30 cellular contexts compared by ENCODE assay signal in genomic region chr3:133563186-133563591, GRCh38. TPM values are rescaled to one million over a fixed set of nuclear protein-coding genes. Genes with fewer than 3 reads are reported as not detected.
A peak's percentile ranks its signal among the peaks of the same experiment; 100 is the strongest.
DNase-seq lines count a peak whose midpoint lies in the region; ATAC-seq and TF ChIP-seq lines count a peak whose summit lies in the region.
"Had no signal": no experiment of that assay in that cellular context is flagged by ENCODE, and none has a peak within 500 bp of the region (broad histone marks: within the 10 kb centered on the region; RNA-seq: fewer than 3 reads in every experiment).

No MANE protein-coding gene starts in this region.

- peaks cover 15% of the 10 kb centered on the region for H3K4me1 ChIP-seq in GM23248 (ENCODE audit: insufficient read depth)
- peaks cover 5% of the 10 kb centered on the region for H3K4me1 ChIP-seq in adipocyte (ENCODE audit: control insufficient read depth, insufficient read depth, low read length)
- H3K4me1 ChIP-seq: sigmoid colon, tibial artery had no signal

- peak overlapping the region; percentile 2 for H3K27ac Mint-ChIP-seq in stimulated activated memory B cell treated with anti-CD40 and anti-IgM and Interleukin-4, amounts not matched to agents 10 μg/mL and 1 μg/mL and 100 μg/mL, for 72 hours
- H3K27ac Mint-ChIP-seq: activated CD8-positive, alpha-beta T cell treated with anti-CD3 and anti-CD28 coated beads, Interleukin-2, amount 10 ng/mL, durations not matched to agents 7 days and 5 days; activated naive CD4-positive, alpha-beta T cell treated with anti-CD3 and anti-CD28 coated beads, Interleukin-2, amount 50 U/mL, for 72 hours; natural killer cell treated with Interleukin-12 subunit alpha and Interleukin-12 subunit beta and Interleukin-15 and Interleukin-18, amount 100 ng/mL, for 72 hours had no signal

- H4K20me1 ChIP-seq in GM23248 (ENCODE audit: insufficient read depth) = no peaks in the 10 kb centered on the region
- H4K20me1 ChIP-seq: BLaER1 had no signal

- H3K36me3 ChIP-seq in GM23248 (ENCODE audit: low read depth) (no peaks in the 10 kb centered on the region), adipocyte (ENCODE audit: control insufficient read depth, insufficient read depth, low read length, severe bottlenecking) (no peaks in the 10 kb centered on the region)
- H3K36me3 ChIP-seq: BLaER1, sigmoid colon, tibial artery had no signal

- H3K4me2 ChIP-seq in GM23248 (ENCODE audit: unreplicated experiment) = peak overlapping the region; percentile 23
- H3K4me2 ChIP-seq: BLaER1, KMS-11 had no signal

- H3K4me3 ChIP-seq in GM23248 (no peak overlapping the region), adipocyte (ENCODE audit: low read length) (no peak overlapping the region), fibroblast of the aortic adventitia (ENCODE audit: low read depth, low read length) (no peak overlapping the region)
- H3K4me3 ChIP-seq: BLaER1, lung, mucosa of descending colon, sigmoid colon, tibial artery had no signal

- H3K9ac ChIP-seq in GM23248 (no peak overlapping the region), adipocyte (ENCODE audit: low read length) (no peak overlapping the region)
- H3K9ac ChIP-seq: BLaER1, KMS-11 had no signal

- peaks cover 12% of the 10 kb centered on the region for H3F3A ChIP-seq in GM23248 (ENCODE audit: insufficient read depth)

- H3K4me1 Mint-ChIP-seq in stimulated activated memory B cell treated with anti-CD40 and anti-IgM and Interleukin-4, amounts not matched to agents 10 μg/mL and 1 μg/mL and 100 μg/mL, for 72 hours = peaks cover 15% of the 10 kb centered on the region

- H3K9me3 Mint-ChIP-seq in stimulated activated memory B cell treated with anti-CD40 and anti-IgM and Interleukin-4, amounts not matched to agents 10 μg/mL and 1 μg/mL and 100 μg/mL, for 72 hours = peaks cover 3% of the 10 kb centered on the region
- H3K9me3 Mint-ChIP-seq: natural killer cell treated with Interleukin-12 subunit alpha and Interleukin-12 subunit beta and Interleukin-15 and Interleukin-18, amount 100 ng/mL, for 72 hours had no signal

- H3K27me3 ChIP-seq in GM23248 (replicated peaks; ENCODE audit: insufficient read depth) (no peaks in the 10 kb centered on the region), adipocyte (replicated peaks; ENCODE audit: control insufficient read depth, insufficient read depth, low read length) (no peaks in the 10 kb centered on the region)
- H3K27me3 ChIP-seq: BLaER1, sigmoid colon, tibial artery had no signal

- H3K79me2 ChIP-seq in GM23248 (ENCODE audit: insufficient read depth) = no peaks in the 10 kb centered on the region

- in situ Hi-C loops in GM23248 (cut with MboI) = no loop called here

- no peak overlapping the region for H3K4me3 Mint-ChIP-seq in stimulated activated memory B cell treated with anti-CD40 and anti-IgM and Interleukin-4, amounts not matched to agents 10 μg/mL and 1 μg/mL and 100 μg/mL, for 72 hours
- H3K4me3 Mint-ChIP-seq: activated CD8-positive, alpha-beta T cell treated with anti-CD3 and anti-CD28 coated beads, Interleukin-2, amount 10 ng/mL, durations not matched to agents 7 days and 5 days; natural killer cell treated with Interleukin-12 subunit alpha and Interleukin-12 subunit beta and Interleukin-15 and Interleukin-18, amount 100 ng/mL, for 72 hours had no signal

- no peak for ATAC-seq in stimulated activated memory B cell treated with anti-CD40 and anti-IgM and Interleukin-4, amounts not matched to agents 10 μg/mL and 1 μg/mL and 100 μg/mL, for 72 hours
- ATAC-seq: activated CD8-positive, alpha-beta T cell treated with anti-CD3 and anti-CD28 coated beads, Interleukin-2, amount 10 ng/mL, durations not matched to agents 7 days and 5 days; activated naive CD4-positive, alpha-beta T cell treated with anti-CD3 and anti-CD28 coated beads, Interleukin-2, amount 50 U/mL, for 72 hours; mucosa of descending colon; natural killer cell treated with Interleukin-12 subunit alpha and Interleukin-12 subunit beta and Interleukin-15 and Interleukin-18, amount 100 ng/mL, for 72 hours; Panc1 had no signal

- peak overlapping the region; percentile 9; the same call in 1 of the 2 replicates for H3K27ac ChIP-seq in GM23248
- H3K27ac ChIP-seq: BLaER1, HL-60, KMS-11, sigmoid colon, tibial artery, VCaP had no signal

- WGBS in GM23248 (ENCODE audit: low coverage in 1 of 2, low lambda C conversion rate in 2 of 2, missing lambda C conversion rate in 2 of 2), 2 experiments = 5 to 12% methylated on average over 5 of the region's 5 CpGs

- no peaks in the 10 kb centered on the region for H3K9me2 ChIP-seq in GM23248 (ENCODE audit: insufficient read depth)

- H3K9me3 ChIP-seq in GM23248 (ENCODE audit: low read depth) (no peaks in the 10 kb centered on the region), adipocyte (ENCODE audit: control insufficient read depth, low read length) (peaks cover 4% of the 10 kb centered on the region)
- H3K9me3 ChIP-seq: mucosa of descending colon, sigmoid colon, tibial artery had no signal

- no peaks in the 10 kb centered on the region for H3K27me3 Mint-ChIP-seq in stimulated activated memory B cell treated with anti-CD40 and anti-IgM and Interleukin-4, amounts not matched to agents 10 μg/mL and 1 μg/mL and 100 μg/mL, for 72 hours

- H3K36me3 Mint-ChIP-seq in stimulated activated memory B cell treated with anti-CD40 and anti-IgM and Interleukin-4, amounts not matched to agents 10 μg/mL and 1 μg/mL and 100 μg/mL, for 72 hours = no peaks in the 10 kb centered on the region
- H3K36me3 Mint-ChIP-seq: natural killer cell treated with Interleukin-12 subunit alpha and Interleukin-12 subunit beta and Interleukin-15 and Interleukin-18, amount 100 ng/mL, for 72 hours had no signal

- H2AFZ ChIP-seq in GM23248 = no peak overlapping the region

- no peak for TF ChIP-seq CTCF in fibroblast of the aortic adventitia (IDR thresholded peaks at IDR 0.05; ENCODE audit: insufficient read depth, low read length)

- DNase-seq in GM23248 (peak; percentile 67), adipocyte (ENCODE audit: low read depth) (peak; percentile 82), fibroblast of the aortic adventitia (ENCODE audit: low read depth) (peak; percentile 54), CD1c-positive myeloid dendritic cell (ENCODE audit: extremely low spot score) (no peak), hypothalamus (lab: John Stamatoyannopoulos, UW) (no peak)
- DNase-seq in activated CD8-positive, alpha-beta memory T cell treated with anti-CD3 and anti-CD28 coated beads for 24 hours = no peak
- DNase-seq: activated CD4-positive, alpha-beta T cell treated with anti-CD3 and anti-CD28 coated beads for 4 hours; activated CD8-positive, alpha-beta T cell treated with anti-CD3 and anti-CD28 coated beads, Interleukin-2, amount 10 ng/mL, durations not matched to agents 7 days and 5 days; anterior cingulate cortex; effector CD4-positive, alpha-beta T cell; GF-D8; mucosa of descending colon; NCI-H1417; NCI-H2081 treated with DMSO at 0.1 percent for 48 hours; NCI-H345; NCI-H69; SHP77 treated with DMSO at 0.1 percent for 48 hours; sigmoid colon; stimulated activated CD4-positive, alpha-beta T cell treated with anti-CD3 and anti-CD28 coated beads, Interleukin-4, amount 100 ng/mL, for 24 hours; T1000; tibial artery had no signal

RNA-seq across cellular contexts. Expression of gene CDV3, which starts 10.3 kb away (rescaled TPM):
- total RNA-seq in GM23248 (2014; rRNA removed; shearing (Covaris generic)) = 155 TPM in 2 replicates
- 37.0 and 41.8 TPM in 2 replicates for polyA plus RNA-seq in GM23248 (2016; fragmentation: Nextera tagmentation; extraction: Ambion mirVana)
- 102 and 127 TPM in 2 replicates for total RNA-seq in fibroblast of the aortic adventitia (ENCODE audit: low replicate concordance)

Comparison
In these comparisons a context has a peak if more than half of its experiments do, and no peak if none do; other contexts are left out.
1. DNase-seq: peak in GM23248 (single experiment), adipocyte (single experiment) and fibroblast of the aortic adventitia (single experiment); none in CD1c-positive myeloid dendritic cell (single experiment), hypothalamus (0 of 51) and activated CD8-positive, alpha-beta memory T cell treated with anti-CD3 and anti-CD28 coated beads for 24 hours (single experiment).